9 cellular contexts compared by ENCODE assay signal in genomic region chr1:14598007-14598497, GRCh38. TPM values are rescaled to one million over a fixed set of nuclear protein-coding genes. Genes with fewer than 3 reads are reported as not detected.
DNase-seq lines count a peak whose midpoint lies in the region; ATAC-seq and TF ChIP-seq lines count a peak whose summit lies in the region.
"Had no signal": no experiment of that assay in that cellular context is flagged by ENCODE, and none has a peak within 500 bp of the region (broad histone marks: within the 10 kb centered on the region; RNA-seq: fewer than 3 reads in every experiment).

No MANE protein-coding gene starts in this region.

- H3K4me1 ChIP-seq in endodermal cell (ENCODE audit: control insufficient read depth, insufficient read depth, low read length) (peaks cover 5% of the 10 kb centered on the region), muscle layer of duodenum (ENCODE audit: control insufficient read depth in 1 of 2, insufficient read depth in 2 of 2, low read length in 2 of 2) (peaks cover 0 to 11% of the 10 kb centered on the region in 2 donors), vagina (peaks cover 32% of the 10 kb centered on the region)

- peak overlapping the region; percentile 69 for H3K4me3 Mint-ChIP-seq in endodermal cell
- H3K4me3 Mint-ChIP-seq: stimulated activated memory B cell treated with anti-CD40 and anti-IgM and Interleukin-4, amounts not matched to agents 10 μg/mL and 1 μg/mL and 100 μg/mL, for 72 hours had no signal

- H3K27ac Mint-ChIP-seq in endodermal cell = peak overlapping the region; percentile 90
- H3K27ac Mint-ChIP-seq: stimulated activated memory B cell treated with anti-CD40 and anti-IgM and Interleukin-4, amounts not matched to agents 10 μg/mL and 1 μg/mL and 100 μg/mL, for 72 hours had no signal

- no peaks in the 10 kb centered on the region for H3K9me3 Mint-ChIP-seq in endodermal cell
- H3K9me3 Mint-ChIP-seq: stimulated activated memory B cell treated with anti-CD40 and anti-IgM and Interleukin-4, amounts not matched to agents 10 μg/mL and 1 μg/mL and 100 μg/mL, for 72 hours had no signal

- H3K36me3 ChIP-seq in endodermal cell (ENCODE audit: control insufficient read depth, insufficient read depth, low read length) = no peaks in the 10 kb centered on the region
- H3K36me3 ChIP-seq in muscle layer of duodenum (ENCODE audit: control insufficient read depth in 1 of 2, insufficient read depth in 2 of 2, low read length in 2 of 2) = no peaks in the 10 kb centered on the region
- H3K36me3 ChIP-seq in vagina = no peaks in the 10 kb centered on the region

- peaks cover 52% of the 10 kb centered on the region for H3K4me1 Mint-ChIP-seq in endodermal cell

- TF ChIP-seq CTCF in endodermal cell (conservative IDR thresholded peaks at IDR 0.05) (no peak), vagina (IDR thresholded peaks at IDR 0.05) (no peak)

- no peak for TF ChIP-seq POLR2A in vagina (IDR thresholded peaks at IDR 0.05)

- no peaks in the 10 kb centered on the region for H3K36me3 Mint-ChIP-seq in endodermal cell (ENCODE audit: low read depth)
- H3K36me3 Mint-ChIP-seq: stimulated activated memory B cell treated with anti-CD40 and anti-IgM and Interleukin-4, amounts not matched to agents 10 μg/mL and 1 μg/mL and 100 μg/mL, for 72 hours had no signal

- H3K27ac ChIP-seq in endodermal cell (ENCODE audit: low read depth, low read length) (peak overlapping the region; percentile 90), muscle layer of duodenum (ENCODE audit: low read length) (no peak overlapping the region), vagina (peak overlapping the region; percentile 71)

- ATAC-seq in Right ventricle myocardium superior (ENCODE audit: poor library complexity) (peak; percentile 25), GM21360 (IDR thresholded peaks at IDR 0.05; ENCODE audit: unreplicated experiment) (no peak)

- H3K9me3 ChIP-seq in endodermal cell (ENCODE audit: control insufficient read depth, low read length) (no peaks in the 10 kb centered on the region), muscle layer of duodenum (ENCODE audit: control insufficient read depth in 1 of 2, low read length in 2 of 2) (no peaks in the 10 kb centered on the region), vagina (no peaks in the 10 kb centered on the region)

- peak overlapping the region; percentile 61 for H3K9ac ChIP-seq in endodermal cell (ENCODE audit: extremely low read depth, low read length, poor library complexity, severe bottlenecking)

- no peak for DNase-seq in Right ventricle myocardium superior
- DNase-seq in cardiac septum (ENCODE audit: low spot score) = no peak
- peak; percentile 81 for DNase-seq in endodermal cell
- no peak for DNase-seq in vagina (ENCODE audit: extremely low spot score in 2 of 2)
- DNase-seq in occipital lobe (lab: John Stamatoyannopoulos, UW) = no peak
- no peak for DNase-seq in HuH-7 (ENCODE audit: low spot score)

- WGBS in endodermal cell (ENCODE audit: insufficient coverage in 1 of 2, insufficient read length in 1 of 2), 2 experiments = 0 to 4% methylated on average over 2 to 26 of the region's 26 CpGs

- peaks cover 18% of the 10 kb centered on the region for H3K27me3 ChIP-seq in endodermal cell (ENCODE audit: control insufficient read depth, insufficient read depth, low read length, poor library complexity, severe bottlenecking)
- H3K27me3 ChIP-seq in muscle layer of duodenum (ENCODE audit: low read depth, low read length) = peaks cover 29% of the 10 kb centered on the region
- no peaks in the 10 kb centered on the region for H3K27me3 ChIP-seq in vagina

- peaks cover 48% of the 10 kb centered on the region for H3K27me3 Mint-ChIP-seq in endodermal cell (ENCODE audit: insufficient read depth)

- intact Hi-C loops in Right ventricle myocardium superior (cut with DNase I) = no loop called here
- intact Hi-C loops in cardiac septum (cut with DNase I) = no loop called here
- intact Hi-C loops in vagina (cut with DNase I) = no loop called here

- peak overlapping the region; percentile 85 for H3K4me3 ChIP-seq in endodermal cell (ENCODE audit: low read length)
- peak overlapping the region; percentile 26 to 73 for H3K4me3 ChIP-seq in muscle layer of duodenum (ENCODE audit: low read depth in 1 of 2, low read length in 2 of 2)
- peak overlapping the region; percentile 53 to 60 for H3K4me3 ChIP-seq in vagina

RNA-seq across cellular contexts. Expression of gene KAZN, which starts 0.4 kb away (rescaled TPM):
- total RNA-seq in Right ventricle myocardium superior = 3.7 TPM
- 3.1 TPM for total RNA-seq in cardiac septum
- 10 to 100 TPM; 12.4 to 13.9 TPM for total RNA-seq in endodermal cell
- polyA plus RNA-seq in endodermal cell (2013, experiment 1 of 2) = 13.3 TPM
- 12.1 TPM for polyA plus RNA-seq in endodermal cell (2013, experiment 2 of 2)
- 29.5 TPM for total RNA-seq in vagina
- 27.5 TPM for total RNA-seq in occipital lobe
